9 cellular contexts compared by ENCODE assay signal in genomic region chr13:35131471-35131870, GRCh38.
"Had no signal": no experiment of that assay in that cellular context is flagged by ENCODE, and none has a peak within 500 bp of the region (broad histone marks: within the 10 kb centered on the region; RNA-seq: fewer than 3 reads in every experiment).

No MANE protein-coding gene starts in this region.

- H3K27ac Mint-ChIP-seq: GM23338, H9, IgD-negative memory B cell had no signal

- ATAC-seq: GM23338 had no signal

- H2AFZ ChIP-seq: GM23338 had no signal

- DNase-seq: H9, HCEC 1CT, KBM-7 had no signal

- H3K27ac ChIP-seq: KMS-11 had no signal

- H3K9ac ChIP-seq: KMS-11 had no signal

- H3K9me3 Mint-ChIP-seq: GM23338, H9, IgD-negative memory B cell had no signal

- H3K4me3 ChIP-seq: GM23338 had no signal

- H3K27me3 Mint-ChIP-seq: IgD-negative memory B cell had no signal

- H3K4me3 Mint-ChIP-seq: GM23338, H9, IgD-negative memory B cell had no signal

- FAIRE-seq: H1, H54, HTR-8/SVneo had no signal

- H3K4me2 ChIP-seq: GM23338, KMS-11 had no signal

- H3K4me1 Mint-ChIP-seq: GM23338, H9, IgD-negative memory B cell had no signal
